In genomic region chr12:75936525-75937450, GRCh38 we compare ENCODE assay signal across 20 cellular contexts.
"Had no signal": no experiment of that assay in that cellular context is flagged by ENCODE, and none has a peak within 500 bp of the region (broad histone marks: within the 10 kb centered on the region; RNA-seq: fewer than 3 reads in every experiment).

No MANE protein-coding gene starts in this region.

- H3K27ac Mint-ChIP-seq: activated T-helper 17 cell treated with anti-CD3 and anti-CD28 coated beads, Interleukin-2, amount 50 U/mL, for 72 hours; natural killer cell had no signal

- H3K9me3 ChIP-seq: adrenal gland, gastroesophageal sphincter, prostate gland, upper lobe of right lung had no signal

- DNase-seq: activated CD4-positive, CD25-positive, alpha-beta regulatory T cell treated with anti-CD3 and anti-CD28 coated beads, Interleukin-2, amount 50 U/mL, for 72 hours; activated T-cell treated with anti-CD3 and anti-CD28 coated beads, Interleukin-2, amount 50 U/mL, for 1 hour; adrenal gland; central memory CD4-positive, alpha-beta T cell; dermis blood vessel endothelial cell; effector CD8-positive, alpha-beta T cell; head of caudate nucleus; hypothalamus; islet precursor cell; midbrain; natural killer cell; stimulated activated CD4-positive, alpha-beta T cell treated with anti-CD3 and anti-CD28 coated beads, Interleukin-12 subunit alpha, Interleukin-12 subunit beta, amount 100 ng/mL, for 4 hours; stimulated activated CD4-positive, alpha-beta T cell treated with anti-CD3 and anti-CD28 coated beads, Interleukin-4, amount 100 ng/mL, for 4 hours; stimulated activated naive CD8-positive, alpha-beta T cell treated with anti-CD3 and anti-CD28 coated beads, Interleukin-15, Interleukin-2, amounts not matched to agents 100 U/mL and 50 U/mL, for 24 hours; upper lobe of right lung had no signal

- H3K27me3 ChIP-seq: adrenal gland, gastroesophageal sphincter, upper lobe of right lung had no signal

- H3K27ac ChIP-seq: adrenal gland, gastroesophageal sphincter, prostate gland, upper lobe of right lung had no signal

- H3K4me1 ChIP-seq: prostate gland had no signal

- H3K4me3 ChIP-seq: adrenal gland, gastroesophageal sphincter, lung, prostate gland, upper lobe of right lung had no signal

- H3K36me3 ChIP-seq: adrenal gland, gastroesophageal sphincter, prostate gland, upper lobe of right lung had no signal

- H3K4me3 Mint-ChIP-seq: activated naive CD8-positive, alpha-beta T cell; activated T-helper 17 cell treated with anti-CD3 and anti-CD28 coated beads, Interleukin-2, amount 50 U/mL, for 72 hours; natural killer cell had no signal

- H3K36me3 Mint-ChIP-seq: activated naive CD8-positive, alpha-beta T cell; natural killer cell had no signal

- H3K27me3 Mint-ChIP-seq: activated naive CD8-positive, alpha-beta T cell had no signal

- H3K9me3 Mint-ChIP-seq: activated T-helper 17 cell treated with anti-CD3 and anti-CD28 coated beads, Interleukin-2, amount 50 U/mL, for 72 hours; natural killer cell had no signal
